1 cellular context compared by ENCODE assay signal in genomic region chr3:155853214-155854146, GRCh38.
TF ChIP-seq lines count a peak whose summit lies in the region.

No MANE protein-coding gene starts in this region.

TF ChIP-seq in GM23338, 12 proteins besides CTCF, POLR2A, EP300 and RAD21 (continued from another document):
- TF ChIP-seq, protein P1, sequence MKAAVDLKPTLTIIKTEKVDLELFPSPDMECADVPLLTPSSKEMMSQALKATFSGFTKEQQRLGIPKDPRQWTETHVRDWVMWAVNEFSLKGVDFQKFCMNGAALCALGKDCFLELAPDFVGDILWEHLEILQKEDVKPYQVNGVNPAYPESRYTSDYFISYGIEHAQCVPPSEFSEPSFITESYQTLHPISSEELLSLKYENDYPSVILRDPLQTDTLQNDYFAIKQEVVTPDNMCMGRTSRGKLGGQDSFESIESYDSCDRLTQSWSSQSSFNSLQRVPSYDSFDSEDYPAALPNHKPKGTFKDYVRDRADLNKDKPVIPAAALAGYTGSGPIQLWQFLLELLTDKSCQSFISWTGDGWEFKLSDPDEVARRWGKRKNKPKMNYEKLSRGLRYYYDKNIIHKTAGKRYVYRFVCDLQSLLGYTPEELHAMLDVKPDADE (IDR thresholded peaks at IDR 0.05) = no peak
